ENCODE assay signal across 1 cellular context in the genomic region with DNA sequence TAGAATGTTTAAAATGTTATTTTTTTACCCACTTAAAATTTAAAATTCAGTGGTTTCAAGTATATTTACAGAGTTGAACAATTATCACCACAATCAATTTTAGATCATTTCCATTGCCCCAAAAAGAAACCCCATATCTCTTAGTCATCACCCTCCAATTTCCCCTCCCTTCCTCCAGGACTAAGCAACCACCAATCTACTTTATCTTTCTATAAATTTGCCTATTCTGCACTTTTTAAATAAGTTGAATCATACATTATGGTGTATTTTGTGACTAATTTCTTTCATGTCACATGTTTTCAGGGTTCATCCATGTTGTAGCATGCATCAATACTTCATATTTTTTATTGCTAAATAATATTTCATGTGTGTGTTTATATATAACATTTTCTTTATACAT.
TF ChIP-seq lines count a peak whose summit lies in the region.

No MANE protein-coding gene starts in this region.

TF ChIP-seq in HepG2, 621 proteins besides CTCF, POLR2A, EP300 and RAD21:
- TF ChIP-seq MAFF (IDR thresholded peaks at IDR 0.05; ENCODE audit: low read depth, low read length): peak; percentile 66
- TF ChIP-seq ZNF747 (CRISPR knock-in tag; IDR thresholded peaks at IDR 0.05; ENCODE audit: borderline replicate concordance): no peak
- peak; percentile 54 to 79; a peak in 3 of 4 replicates for TF ChIP-seq MAFK (conservative IDR thresholded peaks at IDR 0.05 in 1 of 2, IDR thresholded peaks at IDR 0.05 in 1 of 2; ENCODE audit: low read length in 2 of 2)
